In genomic region chr1:206590025-206590834, GRCh38 we compare ENCODE assay signal across 8 cellular contexts. TPM values are rescaled to one million over a fixed set of nuclear protein-coding genes. Genes with fewer than 3 reads are reported as not detected.
A peak's percentile ranks its signal among the peaks of the same experiment; 100 is the strongest.
DNase-seq lines count a peak whose midpoint lies in the region; ATAC-seq and TF ChIP-seq lines count a peak whose summit lies in the region.

No MANE protein-coding gene starts in this region.

- H3K4me3 ChIP-seq in GM12875 (ENCODE audit: low read depth, low read length) (no peak overlapping the region), fibroblast of mammary gland (ENCODE audit: control insufficient read depth, low read depth, low read length) (no peak overlapping the region)

- ATAC-seq in HG03045 (IDR thresholded peaks at IDR 0.05; ENCODE audit: unreplicated experiment) (peak; percentile 69), HG03196 (IDR thresholded peaks at IDR 0.05; ENCODE audit: unreplicated experiment) (no peak), GM21367 (IDR thresholded peaks at IDR 0.05; ENCODE audit: unreplicated experiment) (no peak)
- ATAC-seq in stimulated activated naive CD8-positive, alpha-beta T cell treated with anti-CD3 and anti-CD28 coated beads, Interleukin-15, amount 100 ng/mL, for 72 hours, result peak; percentile 96

- peak; percentile 90 for DNase-seq in activated CD4-positive, alpha-beta T cell treated with anti-CD3 and anti-CD28 coated beads, Interleukin-2, amount 10 ng/mL, durations not matched to agents 24 days and 14 days
- peak; percentile 91 for DNase-seq in fibroblast of mammary gland (ENCODE audit: low read depth)
- DNase-seq in stimulated activated naive CD8-positive, alpha-beta T cell treated with anti-CD3 and anti-CD28 coated beads, Interleukin-15, amount 100 ng/mL, for 72 hours, result peak; percentile 78 to 88
- DNase-seq in nucleus accumbens (lab: John Stamatoyannopoulos, UW), result no peak

- peak overlapping the region; percentile 94 for H3K27ac Mint-ChIP-seq in activated CD4-positive, alpha-beta T cell treated with anti-CD3 and anti-CD28 coated beads, Interleukin-2, amount 10 ng/mL, durations not matched to agents 24 days and 14 days
- peak overlapping the region; percentile 90 to 91 for H3K27ac Mint-ChIP-seq in stimulated activated naive CD8-positive, alpha-beta T cell treated with anti-CD3 and anti-CD28 coated beads, Interleukin-15, amount 100 ng/mL, for 72 hours

- peaks cover 64% of the 10 kb centered on the region for H3K4me1 Mint-ChIP-seq in activated CD4-positive, alpha-beta T cell treated with anti-CD3 and anti-CD28 coated beads, Interleukin-2, amount 10 ng/mL, durations not matched to agents 24 days and 14 days
- peaks cover 77% of the 10 kb centered on the region for H3K4me1 Mint-ChIP-seq in stimulated activated naive CD8-positive, alpha-beta T cell treated with anti-CD3 and anti-CD28 coated beads, Interleukin-15, amount 100 ng/mL, for 72 hours

- TF ChIP-seq CTCF in GM12875 (IDR thresholded peaks at IDR 0.05; ENCODE audit: borderline replicate concordance, insufficient read depth, low read depth, low read length), result peak; percentile 49; the same call in 1 of the 2 replicates
- peak; percentile 44 for TF ChIP-seq CTCF in fibroblast of mammary gland (conservative IDR thresholded peaks at IDR 0.05; ENCODE audit: control insufficient read depth, insufficient read depth, low read depth, low read length)

- H3K4me3 Mint-ChIP-seq in activated CD4-positive, alpha-beta T cell treated with anti-CD3 and anti-CD28 coated beads, Interleukin-2, amount 10 ng/mL, durations not matched to agents 24 days and 14 days, result peak overlapping the region; percentile 78
- H3K4me3 Mint-ChIP-seq in stimulated activated naive CD8-positive, alpha-beta T cell treated with anti-CD3 and anti-CD28 coated beads, Interleukin-15, amount 100 ng/mL, for 72 hours, result peak overlapping the region; percentile 44 to 65

- no peaks in the 10 kb centered on the region for H3K9me3 Mint-ChIP-seq in activated CD4-positive, alpha-beta T cell treated with anti-CD3 and anti-CD28 coated beads, Interleukin-2, amount 10 ng/mL, durations not matched to agents 24 days and 14 days
- no peaks in the 10 kb centered on the region for H3K9me3 Mint-ChIP-seq in stimulated activated naive CD8-positive, alpha-beta T cell treated with anti-CD3 and anti-CD28 coated beads, Interleukin-15, amount 100 ng/mL, for 72 hours

- intact Hi-C loops in activated CD4-positive, alpha-beta T cell treated with anti-CD3 and anti-CD28 coated beads, Interleukin-2, amount 10 ng/mL, durations not matched to agents 24 days and 14 days (cut with micrococcal nuclease), result loop anchor here (1.0 to 5.0 kb wide), 8 partner anchors 10 to 86 kb away; partner anchors contain the start of gene DYRK3

- no peaks in the 10 kb centered on the region for H3K27me3 Mint-ChIP-seq in activated CD4-positive, alpha-beta T cell treated with anti-CD3 and anti-CD28 coated beads, Interleukin-2, amount 10 ng/mL, durations not matched to agents 24 days and 14 days
- H3K27me3 Mint-ChIP-seq in stimulated activated naive CD8-positive, alpha-beta T cell treated with anti-CD3 and anti-CD28 coated beads, Interleukin-15, amount 100 ng/mL, for 72 hours, result no peaks in the 10 kb centered on the region

- H3K36me3 Mint-ChIP-seq in activated CD4-positive, alpha-beta T cell treated with anti-CD3 and anti-CD28 coated beads, Interleukin-2, amount 10 ng/mL, durations not matched to agents 24 days and 14 days (ENCODE audit: low read depth), result peaks cover 77% of the 10 kb centered on the region

RNA-seq across cellular contexts. Expression of gene EIF2D, which starts 22.0 kb away (rescaled TPM):
- 86.6 and 89.4 TPM in 2 replicates for total RNA-seq in activated CD4-positive, alpha-beta T cell treated with anti-CD3 and anti-CD28 coated beads, Interleukin-2, amount 10 ng/mL, durations not matched to agents 24 days and 14 days

RNA-seq across cellular contexts. Expression of gene DYRK3, which starts 45.1 kb away (rescaled TPM):
- total RNA-seq in activated CD4-positive, alpha-beta T cell treated with anti-CD3 and anti-CD28 coated beads, Interleukin-2, amount 10 ng/mL, durations not matched to agents 24 days and 14 days, result 16.5 and 16.9 TPM in 2 replicates

Comparison
In these comparisons a context has a peak if more than half of its experiments do, and no peak if none do; other contexts are left out.
1. ATAC-seq: peak in HG03045 (single experiment) and stimulated activated naive CD8-positive, alpha-beta T cell treated with anti-CD3 and anti-CD28 coated beads, Interleukin-15, amount 100 ng/mL, for 72 hours (single experiment); none in HG03196 (single experiment) and GM21367 (single experiment).
2. DNase-seq: peak in activated CD4-positive, alpha-beta T cell treated with anti-CD3 and anti-CD28 coated beads, Interleukin-2, amount 10 ng/mL, durations not matched to agents 24 days and 14 days (single experiment), fibroblast of mammary gland (single experiment) and stimulated activated naive CD8-positive, alpha-beta T cell treated with anti-CD3 and anti-CD28 coated beads, Interleukin-15, amount 100 ng/mL, for 72 hours (2 of 2); none in nucleus accumbens (0 of 56).